Comparison of ENCODE assay signal across 11 cellular contexts in the genomic region with DNA sequence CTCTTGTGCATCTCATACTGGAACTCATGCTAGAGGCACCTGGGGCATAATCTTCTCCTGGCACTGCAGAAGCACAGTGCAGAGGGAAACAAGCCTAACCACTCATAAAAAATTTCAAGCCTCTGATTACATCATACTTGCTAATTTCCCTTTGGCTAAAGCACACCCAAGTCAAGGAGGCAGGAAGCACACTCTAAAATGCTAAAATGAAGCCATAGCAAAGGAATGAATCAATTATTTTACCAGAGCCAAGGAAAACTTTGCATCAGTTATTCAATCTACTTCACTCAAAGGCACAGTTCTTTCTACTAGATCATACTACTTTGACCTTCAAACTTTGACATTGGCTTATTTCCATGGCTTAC.
DNase-seq lines count a peak whose midpoint lies in the region; ATAC-seq lines count a peak whose summit lies in the region.
"Had no signal": no experiment of that assay in that cellular context is flagged by ENCODE, and none has a peak within 500 bp of the region (broad histone marks: within the 10 kb centered on the region; RNA-seq: fewer than 3 reads in every experiment).

No MANE protein-coding gene starts in this region.

- H3K4me3 Mint-ChIP-seq in activated CD4-positive, alpha-beta T cell treated with anti-CD3 and anti-CD28 coated beads, Interleukin-2, amount 10 ng/mL, durations not matched to agents 7 days and 5 days: no peak overlapping the region
- H3K4me3 Mint-ChIP-seq: activated CD8-positive, alpha-beta T cell treated with anti-CD3 and anti-CD28 coated beads, Interleukin-2, amount 10 ng/mL, durations not matched to agents 7 days and 5 days; dendritic cell treated with granulocyte-macrophage colony-stimulating factor and Interleukin-4, amounts not matched to agents 40 ng/mL and 50 ng/mL, for 4 days had no signal

- ATAC-seq in esophagus mucosa: peak; percentile 95
- no peak for ATAC-seq in HG03432 (IDR thresholded peaks at IDR 0.05; ENCODE audit: unreplicated experiment)
- ATAC-seq: activated CD8-positive, alpha-beta T cell treated with anti-CD3 and anti-CD28 coated beads, Interleukin-2, amount 10 ng/mL, durations not matched to agents 7 days and 5 days had no signal

- DNase-seq in GM04504 (ENCODE audit: low read depth) (peak; percentile 60), NCI-H460 (ENCODE audit: extremely low read depth, low read depth) (peak; percentile 86), renal cortical epithelial cell (ENCODE audit: low read depth) (peak; percentile 96), CD1c-positive myeloid dendritic cell (ENCODE audit: extremely low spot score) (no peak), NCI-H2171 treated with DMSO at 0.1 percent for 48 hours (lab: John Stamatoyannopoulos, UW) (no peak)
- no peak for DNase-seq in activated CD4-positive, alpha-beta T cell treated with anti-CD3 and anti-CD28 coated beads, Interleukin-2, amount 10 ng/mL, durations not matched to agents 7 days and 5 days
- DNase-seq: activated CD8-positive, alpha-beta T cell treated with anti-CD3 and anti-CD28 coated beads, Interleukin-2, amount 10 ng/mL, durations not matched to agents 7 days and 5 days; NCI-H82 had no signal

- H3K27ac Mint-ChIP-seq in activated CD4-positive, alpha-beta T cell treated with anti-CD3 and anti-CD28 coated beads, Interleukin-2, amount 10 ng/mL, durations not matched to agents 7 days and 5 days: no peak overlapping the region
- H3K27ac Mint-ChIP-seq: activated CD8-positive, alpha-beta T cell treated with anti-CD3 and anti-CD28 coated beads, Interleukin-2, amount 10 ng/mL, durations not matched to agents 7 days and 5 days; dendritic cell treated with granulocyte-macrophage colony-stimulating factor and Interleukin-4, amounts not matched to agents 40 ng/mL and 50 ng/mL, for 4 days had no signal

- H3K27me3 Mint-ChIP-seq in activated CD4-positive, alpha-beta T cell treated with anti-CD3 and anti-CD28 coated beads, Interleukin-2, amount 10 ng/mL, durations not matched to agents 7 days and 5 days: peaks cover 2% of the 10 kb centered on the region
- H3K27me3 Mint-ChIP-seq: dendritic cell treated with granulocyte-macrophage colony-stimulating factor and Interleukin-4, amounts not matched to agents 40 ng/mL and 50 ng/mL, for 4 days had no signal

- CTCF ChIA-PET in activated CD4-positive, alpha-beta T cell treated with anti-CD3 and anti-CD28 coated beads, Interleukin-2, amount 10 ng/mL, durations not matched to agents 7 days and 5 days (lab: Charles Lee): no interaction called here

- no peaks in the 10 kb centered on the region for H3K4me1 Mint-ChIP-seq in activated CD4-positive, alpha-beta T cell treated with anti-CD3 and anti-CD28 coated beads, Interleukin-2, amount 10 ng/mL, durations not matched to agents 7 days and 5 days

- H3K9me3 Mint-ChIP-seq in activated CD4-positive, alpha-beta T cell treated with anti-CD3 and anti-CD28 coated beads, Interleukin-2, amount 10 ng/mL, durations not matched to agents 7 days and 5 days: peaks cover 12% of the 10 kb centered on the region

- POLR2A ChIA-PET in activated CD4-positive, alpha-beta T cell treated with anti-CD3 and anti-CD28 coated beads, Interleukin-2, amount 10 ng/mL, durations not matched to agents 7 days and 5 days (lab: Charles Lee): no interaction called here

- H3K36me3 Mint-ChIP-seq in activated CD4-positive, alpha-beta T cell treated with anti-CD3 and anti-CD28 coated beads, Interleukin-2, amount 10 ng/mL, durations not matched to agents 7 days and 5 days (ENCODE audit: low read depth): no peaks in the 10 kb centered on the region

Comparison
In these comparisons a context has a peak if more than half of its experiments do, and no peak if none do; other contexts are left out.
1. DNase-seq: peak in GM04504 (single experiment), NCI-H460 (single experiment) and renal cortical epithelial cell (single experiment); none in CD1c-positive myeloid dendritic cell (single experiment), NCI-H2171 treated with DMSO at 0.1 percent for 48 hours (single experiment) and activated CD4-positive, alpha-beta T cell treated with anti-CD3 and anti-CD28 coated beads, Interleukin-2, amount 10 ng/mL, durations not matched to agents 7 days and 5 days (single experiment).